ENCODE assay signal across 1 cellular context in the genomic region with DNA sequence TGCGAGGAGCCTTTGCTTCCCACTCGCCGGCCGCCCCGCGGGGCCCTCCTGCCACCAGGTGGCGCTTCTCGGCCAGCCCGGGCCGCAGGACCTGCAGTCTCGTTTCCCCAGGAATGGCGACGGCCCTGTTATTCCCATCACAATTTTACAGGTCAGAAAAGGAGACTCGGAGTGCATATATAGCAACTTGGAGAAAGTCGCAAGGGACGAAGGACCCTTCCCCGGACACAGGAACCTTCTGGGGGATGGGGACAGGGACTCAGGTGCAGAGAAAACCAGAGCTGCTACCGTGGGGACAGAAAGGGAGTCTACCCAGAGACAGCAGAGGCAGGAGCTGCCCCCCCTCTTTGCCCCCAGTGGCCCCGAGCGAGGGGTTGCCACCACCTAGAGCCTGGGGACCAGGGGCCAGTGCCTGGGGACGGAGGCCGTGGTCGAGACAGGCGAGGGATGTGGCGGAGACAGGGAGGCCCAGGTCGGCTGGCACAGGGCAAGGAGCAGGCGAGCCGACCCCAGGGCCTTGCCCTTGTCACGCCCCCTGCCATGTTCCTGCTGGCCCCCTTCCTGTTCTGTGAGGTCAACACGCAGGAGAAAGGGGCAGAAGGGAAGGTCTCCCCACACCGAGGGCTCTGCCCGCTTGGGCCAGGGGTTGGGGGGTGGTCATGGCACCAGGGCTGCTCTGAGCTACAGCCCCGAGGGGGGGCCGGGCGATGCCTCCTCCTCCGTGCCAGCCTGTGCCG.
A peak's percentile ranks its signal among the peaks of the same experiment; 100 is the strongest.
TF ChIP-seq lines count a peak whose summit lies in the region.

No MANE protein-coding gene starts in this region.

TF ChIP-seq in HepG2, 621 proteins besides CTCF, POLR2A, EP300 and RAD21 (continued from another document and continues in another):
- TF ChIP-seq, protein P1, sequence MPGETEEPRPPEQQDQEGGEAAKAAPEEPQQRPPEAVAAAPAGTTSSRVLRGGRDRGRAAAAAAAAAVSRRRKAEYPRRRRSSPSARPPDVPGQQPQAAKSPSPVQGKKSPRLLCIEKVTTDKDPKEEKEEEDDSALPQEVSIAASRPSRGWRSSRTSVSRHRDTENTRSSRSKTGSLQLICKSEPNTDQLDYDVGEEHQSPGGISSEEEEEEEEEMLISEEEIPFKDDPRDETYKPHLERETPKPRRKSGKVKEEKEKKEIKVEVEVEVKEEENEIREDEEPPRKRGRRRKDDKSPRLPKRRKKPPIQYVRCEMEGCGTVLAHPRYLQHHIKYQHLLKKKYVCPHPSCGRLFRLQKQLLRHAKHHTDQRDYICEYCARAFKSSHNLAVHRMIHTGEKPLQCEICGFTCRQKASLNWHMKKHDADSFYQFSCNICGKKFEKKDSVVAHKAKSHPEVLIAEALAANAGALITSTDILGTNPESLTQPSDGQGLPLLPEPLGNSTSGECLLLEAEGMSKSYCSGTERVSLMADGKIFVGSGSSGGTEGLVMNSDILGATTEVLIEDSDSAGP (CRISPR knock-in tag; IDR thresholded peaks at IDR 0.05; ENCODE audit: borderline replicate concordance), result peak; percentile 77; the same call in 1 of the 2 replicates
- TF ChIP-seq MIER3 (CRISPR knock-in tag; IDR thresholded peaks at IDR 0.05; ENCODE audit: borderline replicate concordance) (peak; percentile 53; the same call in 1 of the 2 replicates), KDM2A (CRISPR knock-in tag; IDR thresholded peaks at IDR 0.05; ENCODE audit: borderline replicate concordance, low read depth) (peak; percentile 70; the same call in 1 of the 2 replicates), MATR3 (CRISPR knock-in tag; IDR thresholded peaks at IDR 0.05) (no peak), SATB2 (CRISPR knock-in tag; IDR thresholded peaks at IDR 0.05) (no peak), ZNF143 (CRISPR knock-in tag; IDR thresholded peaks at IDR 0.05) (no peak), PRMT3 (CRISPR knock-in tag; IDR thresholded peaks at IDR 0.05; ENCODE audit: borderline replicate concordance, low read depth) (no peak), TBX2 (CRISPR knock-in tag; IDR thresholded peaks at IDR 0.05; ENCODE audit: borderline replicate concordance) (no peak; the same call in 1 of the 2 replicates), AGO2 (optimal IDR thresholded peaks at IDR 0.05; ENCODE audit: low read depth, low read length) (peak; percentile 35), ZNF678 (CRISPR knock-in tag; IDR thresholded peaks at IDR 0.05) (no peak), ZFP36L1 (CRISPR knock-in tag; IDR thresholded peaks at IDR 0.05) (0 out of 2 replicates have a peak, but pooled peaks have one; percentile 58), ZNF484 (CRISPR knock-in tag; IDR thresholded peaks at IDR 0.05; ENCODE audit: borderline replicate concordance, low read depth) (no peak), KDM3A (CRISPR knock-in tag; IDR thresholded peaks at IDR 0.05; ENCODE audit: low read depth) (peak; percentile 42), TEAD3 (CRISPR knock-in tag; optimal IDR thresholded peaks at IDR 0.05; ENCODE audit: borderline replicate concordance) (no peak), ZNF775 (CRISPR knock-in tag; IDR thresholded peaks at IDR 0.05; ENCODE audit: borderline replicate concordance) (0 out of 2 replicates have a peak, but pooled peaks have one; percentile 22), NRL (CRISPR knock-in tag; IDR thresholded peaks at IDR 0.05; ENCODE audit: borderline replicate concordance) (no peak), ELF1 (CRISPR knock-in tag; IDR thresholded peaks at IDR 0.05) (no peak), HNF4G (IDR thresholded peaks at IDR 0.05; ENCODE audit: borderline replicate concordance, low read depth, low read length) (no peak), HNF4G (CRISPR knock-in tag; IDR thresholded peaks at IDR 0.05; ENCODE audit: borderline replicate concordance, low read depth) (0 out of 2 replicates have a peak, but pooled peaks have one; percentile 37), MIXL1 (CRISPR knock-in tag; IDR thresholded peaks at IDR 0.05) (no peak), ZBTB8A (CRISPR knock-in tag; IDR thresholded peaks at IDR 0.05; ENCODE audit: borderline replicate concordance, low read depth) (no peak), CBFB (CRISPR knock-in tag; IDR thresholded peaks at IDR 0.05) (no peak), MEF2D (CRISPR knock-in tag; IDR thresholded peaks at IDR 0.05) (peak; percentile 69; the same call in 1 of the 2 replicates), EED (CRISPR knock-in tag; IDR thresholded peaks at IDR 0.05) (no peak), FOXA3 (CRISPR knock-in tag; IDR thresholded peaks at IDR 0.05) (no peak), CREM (IDR thresholded peaks at IDR 0.05) (no peak), CREM (CRISPR knock-in tag; IDR thresholded peaks at IDR 0.05) (no peak), ZNF780A (CRISPR knock-in tag; IDR thresholded peaks at IDR 0.05) (no peak), PHB2 (IDR thresholded peaks at IDR 0.05; ENCODE audit: partially characterized antibody) (no peak), NR2F2 (IDR thresholded peaks at IDR 0.05; ENCODE audit: borderline replicate concordance, low read depth) (no peak)
- TF ChIP-seq, protein P2, sequence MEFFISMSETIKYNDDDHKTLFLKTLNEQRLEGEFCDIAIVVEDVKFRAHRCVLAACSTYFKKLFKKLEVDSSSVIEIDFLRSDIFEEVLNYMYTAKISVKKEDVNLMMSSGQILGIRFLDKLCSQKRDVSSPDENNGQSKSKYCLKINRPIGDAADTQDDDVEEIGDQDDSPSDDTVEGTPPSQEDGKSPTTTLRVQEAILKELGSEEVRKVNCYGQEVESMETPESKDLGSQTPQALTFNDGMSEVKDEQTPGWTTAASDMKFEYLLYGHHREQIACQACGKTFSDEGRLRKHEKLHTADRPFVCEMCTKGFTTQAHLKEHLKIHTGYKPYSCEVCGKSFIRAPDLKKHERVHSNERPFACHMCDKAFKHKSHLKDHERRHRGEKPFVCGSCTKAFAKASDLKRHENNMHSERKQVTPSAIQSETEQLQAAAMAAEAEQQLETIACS (CRISPR knock-in tag; IDR thresholded peaks at IDR 0.05), result no peak
- TF ChIP-seq, protein P3, sequence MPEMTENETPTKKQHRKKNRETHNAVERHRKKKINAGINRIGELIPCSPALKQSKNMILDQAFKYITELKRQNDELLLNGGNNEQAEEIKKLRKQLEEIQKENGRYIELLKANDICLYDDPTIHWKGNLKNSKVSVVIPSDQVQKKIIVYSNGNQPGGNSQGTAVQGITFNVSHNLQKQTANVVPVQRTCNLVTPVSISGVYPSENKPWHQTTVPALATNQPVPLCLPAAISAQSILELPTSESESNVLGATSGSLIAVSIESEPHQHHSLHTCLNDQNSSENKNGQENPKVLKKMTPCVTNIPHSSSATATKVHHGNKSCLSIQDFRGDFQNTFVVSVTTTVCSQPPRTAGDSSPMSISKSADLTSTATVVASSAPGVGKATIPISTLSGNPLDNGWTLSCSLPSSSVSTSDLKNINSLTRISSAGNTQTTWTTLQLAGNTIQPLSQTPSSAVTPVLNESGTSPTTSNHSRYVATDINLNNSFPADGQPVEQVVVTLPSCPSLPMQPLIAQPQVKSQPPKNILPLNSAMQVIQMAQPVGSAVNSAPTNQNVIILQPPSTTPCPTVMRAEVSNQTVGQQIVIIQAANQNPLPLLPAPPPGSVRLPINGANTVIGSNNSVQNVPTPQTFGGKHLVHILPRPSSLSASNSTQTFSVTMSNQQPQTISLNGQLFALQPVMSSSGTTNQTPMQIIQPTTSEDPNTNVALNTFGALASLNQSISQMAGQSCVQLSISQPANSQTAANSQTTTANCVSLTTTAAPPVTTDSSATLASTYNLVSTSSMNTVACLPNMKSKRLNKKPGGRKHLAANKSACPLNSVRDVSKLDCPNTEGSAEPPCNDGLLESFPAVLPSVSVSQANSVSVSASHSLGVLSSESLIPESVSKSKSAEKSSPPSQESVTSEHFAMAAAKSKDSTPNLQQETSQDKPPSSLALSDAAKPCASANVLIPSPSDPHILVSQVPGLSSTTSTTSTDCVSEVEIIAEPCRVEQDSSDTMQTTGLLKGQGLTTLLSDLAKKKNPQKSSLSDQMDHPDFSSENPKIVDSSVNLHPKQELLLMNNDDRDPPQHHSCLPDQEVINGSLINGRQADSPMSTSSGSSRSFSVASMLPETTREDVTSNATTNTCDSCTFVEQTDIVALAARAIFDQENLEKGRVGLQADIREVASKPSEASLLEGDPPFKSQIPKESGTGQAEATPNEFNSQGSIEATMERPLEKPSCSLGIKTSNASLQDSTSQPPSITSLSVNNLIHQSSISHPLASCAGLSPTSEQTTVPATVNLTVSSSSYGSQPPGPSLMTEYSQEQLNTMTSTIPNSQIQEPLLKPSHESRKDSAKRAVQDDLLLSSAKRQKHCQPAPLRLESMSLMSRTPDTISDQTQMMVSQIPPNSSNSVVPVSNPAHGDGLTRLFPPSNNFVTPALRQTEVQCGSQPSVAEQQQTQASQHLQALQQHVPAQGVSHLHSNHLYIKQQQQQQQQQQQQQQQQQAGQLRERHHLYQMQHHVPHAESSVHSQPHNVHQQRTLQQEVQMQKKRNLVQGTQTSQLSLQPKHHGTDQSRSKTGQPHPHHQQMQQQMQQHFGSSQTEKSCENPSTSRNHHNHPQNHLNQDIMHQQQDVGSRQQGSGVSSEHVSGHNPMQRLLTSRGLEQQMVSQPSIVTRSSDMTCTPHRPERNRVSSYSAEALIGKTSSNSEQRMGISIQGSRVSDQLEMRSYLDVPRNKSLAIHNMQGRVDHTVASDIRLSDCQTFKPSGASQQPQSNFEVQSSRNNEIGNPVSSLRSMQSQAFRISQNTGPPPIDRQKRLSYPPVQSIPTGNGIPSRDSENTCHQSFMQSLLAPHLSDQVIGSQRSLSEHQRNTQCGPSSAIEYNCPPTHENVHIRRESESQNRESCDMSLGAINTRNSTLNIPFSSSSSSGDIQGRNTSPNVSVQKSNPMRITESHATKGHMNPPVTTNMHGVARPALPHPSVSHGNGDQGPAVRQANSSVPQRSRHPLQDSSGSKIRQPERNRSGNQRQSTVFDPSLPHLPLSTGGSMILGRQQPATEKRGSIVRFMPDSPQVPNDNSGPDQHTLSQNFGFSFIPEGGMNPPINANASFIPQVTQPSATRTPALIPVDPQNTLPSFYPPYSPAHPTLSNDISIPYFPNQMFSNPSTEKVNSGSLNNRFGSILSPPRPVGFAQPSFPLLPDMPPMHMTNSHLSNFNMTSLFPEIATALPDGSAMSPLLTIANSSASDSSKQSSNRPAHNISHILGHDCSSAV (CRISPR knock-in tag; IDR thresholded peaks at IDR 0.05; ENCODE audit: borderline replicate concordance), result no peak
- TF ChIP-seq, protein P4, sequence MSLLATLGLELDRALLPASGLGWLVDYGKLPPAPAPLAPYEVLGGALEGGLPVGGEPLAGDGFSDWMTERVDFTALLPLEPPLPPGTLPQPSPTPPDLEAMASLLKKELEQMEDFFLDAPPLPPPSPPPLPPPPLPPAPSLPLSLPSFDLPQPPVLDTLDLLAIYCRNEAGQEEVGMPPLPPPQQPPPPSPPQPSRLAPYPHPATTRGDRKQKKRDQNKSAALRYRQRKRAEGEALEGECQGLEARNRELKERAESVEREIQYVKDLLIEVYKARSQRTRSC (CRISPR knock-in tag; IDR thresholded peaks at IDR 0.05; ENCODE audit: low read depth), result no peak
- TF ChIP-seq, protein P5, sequence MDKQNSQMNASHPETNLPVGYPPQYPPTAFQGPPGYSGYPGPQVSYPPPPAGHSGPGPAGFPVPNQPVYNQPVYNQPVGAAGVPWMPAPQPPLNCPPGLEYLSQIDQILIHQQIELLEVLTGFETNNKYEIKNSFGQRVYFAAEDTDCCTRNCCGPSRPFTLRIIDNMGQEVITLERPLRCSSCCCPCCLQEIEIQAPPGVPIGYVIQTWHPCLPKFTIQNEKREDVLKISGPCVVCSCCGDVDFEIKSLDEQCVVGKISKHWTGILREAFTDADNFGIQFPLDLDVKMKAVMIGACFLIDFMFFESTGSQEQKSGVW (CRISPR knock-in tag; IDR thresholded peaks at IDR 0.05; ENCODE audit: borderline replicate concordance), result no peak
- TF ChIP-seq, protein P6, sequence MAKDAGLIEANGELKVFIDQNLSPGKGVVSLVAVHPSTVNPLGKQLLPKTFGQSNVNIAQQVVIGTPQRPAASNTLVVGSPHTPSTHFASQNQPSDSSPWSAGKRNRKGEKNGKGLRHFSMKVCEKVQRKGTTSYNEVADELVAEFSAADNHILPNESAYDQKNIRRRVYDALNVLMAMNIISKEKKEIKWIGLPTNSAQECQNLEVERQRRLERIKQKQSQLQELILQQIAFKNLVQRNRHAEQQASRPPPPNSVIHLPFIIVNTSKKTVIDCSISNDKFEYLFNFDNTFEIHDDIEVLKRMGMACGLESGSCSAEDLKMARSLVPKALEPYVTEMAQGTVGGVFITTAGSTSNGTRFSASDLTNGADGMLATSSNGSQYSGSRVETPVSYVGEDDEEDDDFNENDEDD (CRISPR knock-in tag; IDR thresholded peaks at IDR 0.05; ENCODE audit: borderline replicate concordance), result peak; percentile 43; the same call in 1 of the 2 replicates
- TF ChIP-seq, protein P7, sequence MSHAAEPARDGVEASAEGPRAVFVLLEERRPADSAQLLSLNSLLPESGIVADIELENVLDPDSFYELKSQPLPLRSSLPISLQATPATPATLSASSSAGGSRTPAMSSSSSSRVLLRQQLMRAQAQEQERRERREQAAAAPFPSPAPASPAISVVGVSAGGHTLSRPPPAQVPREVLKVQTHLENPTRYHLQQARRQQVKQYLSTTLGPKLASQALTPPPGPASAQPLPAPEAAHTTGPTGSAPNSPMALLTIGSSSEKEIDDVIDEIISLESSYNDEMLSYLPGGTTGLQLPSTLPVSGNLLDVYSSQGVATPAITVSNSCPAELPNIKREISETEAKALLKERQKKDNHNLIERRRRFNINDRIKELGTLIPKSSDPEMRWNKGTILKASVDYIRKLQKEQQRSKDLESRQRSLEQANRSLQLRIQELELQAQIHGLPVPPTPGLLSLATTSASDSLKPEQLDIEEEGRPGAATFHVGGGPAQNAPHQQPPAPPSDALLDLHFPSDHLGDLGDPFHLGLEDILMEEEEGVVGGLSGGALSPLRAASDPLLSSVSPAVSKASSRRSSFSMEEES (CRISPR knock-in tag; IDR thresholded peaks at IDR 0.05), result no peak
- TF ChIP-seq, protein P8, sequence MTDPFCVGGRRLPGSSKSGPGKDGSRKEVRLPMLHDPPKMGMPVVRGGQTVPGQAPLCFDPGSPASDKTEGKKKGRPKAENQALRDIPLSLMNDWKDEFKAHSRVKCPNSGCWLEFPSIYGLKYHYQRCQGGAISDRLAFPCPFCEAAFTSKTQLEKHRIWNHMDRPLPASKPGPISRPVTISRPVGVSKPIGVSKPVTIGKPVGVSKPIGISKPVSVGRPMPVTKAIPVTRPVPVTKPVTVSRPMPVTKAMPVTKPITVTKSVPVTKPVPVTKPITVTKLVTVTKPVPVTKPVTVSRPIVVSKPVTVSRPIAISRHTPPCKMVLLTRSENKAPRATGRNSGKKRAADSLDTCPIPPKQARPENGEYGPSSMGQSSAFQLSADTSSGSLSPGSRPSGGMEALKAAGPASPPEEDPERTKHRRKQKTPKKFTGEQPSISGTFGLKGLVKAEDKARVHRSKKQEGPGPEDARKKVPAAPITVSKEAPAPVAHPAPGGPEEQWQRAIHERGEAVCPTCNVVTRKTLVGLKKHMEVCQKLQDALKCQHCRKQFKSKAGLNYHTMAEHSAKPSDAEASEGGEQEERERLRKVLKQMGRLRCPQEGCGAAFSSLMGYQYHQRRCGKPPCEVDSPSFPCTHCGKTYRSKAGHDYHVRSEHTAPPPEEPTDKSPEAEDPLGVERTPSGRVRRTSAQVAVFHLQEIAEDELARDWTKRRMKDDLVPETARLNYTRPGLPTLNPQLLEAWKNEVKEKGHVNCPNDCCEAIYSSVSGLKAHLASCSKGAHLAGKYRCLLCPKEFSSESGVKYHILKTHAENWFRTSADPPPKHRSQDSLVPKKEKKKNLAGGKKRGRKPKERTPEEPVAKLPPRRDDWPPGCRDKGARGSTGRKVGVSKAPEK (CRISPR knock-in tag; IDR thresholded peaks at IDR 0.05; ENCODE audit: borderline replicate concordance), result peak; percentile 66; the same call in 1 of the 2 replicates
